In the genomic region with DNA sequence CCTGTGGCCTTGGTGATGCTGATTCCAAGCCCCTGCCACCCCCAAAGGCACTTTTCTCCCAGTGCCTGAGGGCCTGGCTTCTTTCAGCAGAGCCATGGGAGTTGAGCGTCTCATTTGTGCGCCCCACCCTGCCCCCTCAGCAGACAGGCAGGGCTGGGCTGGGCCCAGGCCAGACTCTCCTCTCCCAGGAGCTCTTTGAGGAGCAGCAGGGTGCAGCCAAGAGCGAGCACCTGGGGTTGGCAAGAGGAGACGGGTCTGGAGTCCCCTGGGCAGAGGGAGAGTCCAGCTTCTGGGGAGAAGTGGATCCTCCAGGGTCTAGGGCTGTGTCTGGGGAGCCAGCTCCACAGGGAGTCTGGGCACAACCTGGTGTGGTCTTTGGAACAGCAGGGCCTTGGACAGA, we compare ENCODE assay signal across 23 cellular contexts. TPM values are rescaled to one million over a fixed set of nuclear protein-coding genes. Genes with fewer than 3 reads are reported as not detected.
DNase-seq lines count a peak whose midpoint lies in the region; ATAC-seq, FAIRE-seq and TF ChIP-seq lines count a peak whose summit lies in the region.
"Had no signal": no experiment of that assay in that cellular context is flagged by ENCODE, and none has a peak within 500 bp of the region (broad histone marks: within the 10 kb centered on the region; RNA-seq: fewer than 3 reads in every experiment).

No MANE protein-coding gene starts in this region.

- no peak for ATAC-seq in activated naive CD8-positive, alpha-beta T cell treated with anti-CD3 and anti-CD28 coated beads, Interleukin-2, amount 10 ng/mL, durations not matched to agents 7 days and 5 days (ENCODE audit: low read depth)
- ATAC-seq in naive thymus-derived CD8-positive, alpha-beta T cell: no peak
- ATAC-seq in GM18511 (IDR thresholded peaks at IDR 0.05; ENCODE audit: unreplicated experiment): no peak
- ATAC-seq: HepG2 had no signal

- H4K8ac ChIP-seq in H1 (ENCODE audit: extremely low read depth, insufficient read depth, low read length): peak overlapping the region; percentile 57; the same call in 1 of the 2 replicates
- H4K8ac ChIP-seq in neuronal stem cell (ENCODE audit: low read depth, low read length): no peak overlapping the region

- no peaks in the 10 kb centered on the region for H3K36me3 Mint-ChIP-seq in activated naive CD8-positive, alpha-beta T cell treated with anti-CD3 and anti-CD28 coated beads, Interleukin-2, amount 10 ng/mL, durations not matched to agents 7 days and 5 days
- no peaks in the 10 kb centered on the region for H3K36me3 Mint-ChIP-seq in activated naive CD8-positive, alpha-beta T cell treated with anti-CD3 and anti-CD28 coated beads for 36 hours
- no peaks in the 10 kb centered on the region for H3K36me3 Mint-ChIP-seq in naive thymus-derived CD8-positive, alpha-beta T cell
- H3K36me3 Mint-ChIP-seq: CD4-positive, CD25-positive, alpha-beta regulatory T cell had no signal

- H3K9me3 ChIP-seq in H1 (ENCODE audit: insufficient read depth in 2 of 2, low read depth in 1 of 2, low read length in 1 of 2): no peaks in the 10 kb centered on the region
- no peaks in the 10 kb centered on the region for H3K9me3 ChIP-seq in neuronal stem cell (replicated peaks in 1 of 2; ENCODE audit: control insufficient read depth in 2 of 2, insufficient read depth in 1 of 2, low read depth in 1 of 2, low read length in 2 of 2)
- H3K9me3 ChIP-seq in tibial artery: no peaks in the 10 kb centered on the region
- H3K9me3 ChIP-seq: BE2C had no signal

- no peak overlapping the region for H2BK120ac ChIP-seq in H1 (replicated peaks; ENCODE audit: low read depth, low read length)
- no peak overlapping the region for H2BK120ac ChIP-seq in neuronal stem cell (ENCODE audit: low read depth, low read length)

- H3K56ac ChIP-seq in H1 (replicated peaks; ENCODE audit: insufficient read length, low read depth, low read length): no peak overlapping the region

- H4K91ac ChIP-seq in H1 (replicated peaks; ENCODE audit: insufficient read length, low read length) (no peak overlapping the region), neuronal stem cell (ENCODE audit: low read depth, low read length, poor library complexity) (no peak overlapping the region)

- no peak overlapping the region for H2BK5ac ChIP-seq in H1 (ENCODE audit: low read depth, low read length)
- H2BK5ac ChIP-seq in neuronal stem cell (ENCODE audit: low read length): no peak overlapping the region

- intact Hi-C loops in tibial artery (cut with DNase I; ENCODE audit: low total_unique reads): no loop called here

- no peak overlapping the region for H3K4me3 Mint-ChIP-seq in activated naive CD8-positive, alpha-beta T cell treated with anti-CD3 and anti-CD28 coated beads, Interleukin-2, amount 10 ng/mL, durations not matched to agents 7 days and 5 days
- H3K4me3 Mint-ChIP-seq in activated naive CD8-positive, alpha-beta T cell treated with anti-CD3 and anti-CD28 coated beads for 36 hours: no peak overlapping the region
- no peak overlapping the region for H3K4me3 Mint-ChIP-seq in naive thymus-derived CD8-positive, alpha-beta T cell
- H3K4me3 Mint-ChIP-seq: CD4-positive, CD25-positive, alpha-beta regulatory T cell had no signal

- CTCF ChIA-PET in H1 (lab: Charles Lee; ENCODE audit: partially characterized antibody): interaction anchor here (1.0 to 12.2 kb wide), 9 partner anchors 19 to 422 kb away, joined by 3 to 220 read pairs (median 6); partner anchors contain the start of gene NPPC

- no peak overlapping the region for H3K9ac ChIP-seq in H1 (replicated peaks in 1 of 4; ENCODE audit: extremely low read depth in 1 of 4, low read depth in 3 of 4, low read length in 3 of 4)
- no peak overlapping the region for H3K9ac ChIP-seq in neuronal stem cell (ENCODE audit: low read depth, low read length, poor library complexity)

- H3K79me1 ChIP-seq in H1 (ENCODE audit: low read depth, low read length) (no peaks in the 10 kb centered on the region), neuronal stem cell (ENCODE audit: low read depth, low read length) (no peaks in the 10 kb centered on the region)

- H4K20me1 ChIP-seq in H1 (replicated peaks in 1 of 2; ENCODE audit: control insufficient read depth in 1 of 2, insufficient read depth in 2 of 2, low read length in 2 of 2): peaks cover 0 to 2% of the 10 kb centered on the region in 2 experiments

- no peak for FAIRE-seq in H1 (lab: Jason Lieb, UNC)
- FAIRE-seq: GM19239, HepG2 had no signal

- no peak for TF ChIP-seq CTCF in H1 (IDR thresholded peaks at IDR 0.05; ENCODE audit: control extremely low read depth in 1 of 3, insufficient read depth in 1 of 3, low read depth in 1 of 3, low read length in 3 of 3)
- TF ChIP-seq CTCF in tibial artery (IDR thresholded peaks at IDR 0.05): no peak

- no peaks in the 10 kb centered on the region for H3K36me3 ChIP-seq in H1 (ENCODE audit: control insufficient read depth in 2 of 4, insufficient read depth in 4 of 4, low read length in 3 of 4)
- no peaks in the 10 kb centered on the region for H3K36me3 ChIP-seq in neuronal stem cell (replicated peaks in 1 of 2; ENCODE audit: control insufficient read depth in 2 of 2, insufficient read depth in 2 of 2, low read length in 2 of 2)
- no peaks in the 10 kb centered on the region for H3K36me3 ChIP-seq in tibial artery
- H3K36me3 ChIP-seq: BE2C had no signal

- H2BK20ac ChIP-seq in H1 (ENCODE audit: low read length): no peak overlapping the region

- H2BK12ac ChIP-seq in H1 (ENCODE audit: low read depth, low read length) (no peak overlapping the region), neuronal stem cell (ENCODE audit: low read length) (peak overlapping the region; percentile 18)

- no peak overlapping the region for H2AFZ ChIP-seq in H1 (ENCODE audit: low read length)
- no peak overlapping the region for H2AFZ ChIP-seq in neuronal stem cell (ENCODE audit: low read length)

- WGBS in H1 (ENCODE audit: extremely low coverage in 1 of 2, insufficient coverage in 1 of 2, insufficient read length in 1 of 2, insufficient replicate concordance in 2 of 2, low coverage in 1 of 2, low lambda C conversion rate in 2 of 2, missing lambda C conversion rate in 1 of 2), 2 experiments: 95% methylated on average over 2 of the region's 4 CpGs; no CpG with 5 or more reads in 1 of the 2 experiments
- WGBS in neuronal stem cell (ENCODE audit: extremely low coverage in 2 of 2, insufficient read length in 2 of 2, insufficient replicate concordance in 1 of 2), 2 donors: no CpG with 5 or more reads among the region's 4 CpGs

- no peak overlapping the region for H3K27ac Mint-ChIP-seq in activated naive CD8-positive, alpha-beta T cell treated with anti-CD3 and anti-CD28 coated beads, Interleukin-2, amount 10 ng/mL, durations not matched to agents 7 days and 5 days
- no peak overlapping the region for H3K27ac Mint-ChIP-seq in activated naive CD8-positive, alpha-beta T cell treated with anti-CD3 and anti-CD28 coated beads for 36 hours
- H3K27ac Mint-ChIP-seq in naive thymus-derived CD8-positive, alpha-beta T cell: no peak overlapping the region
- H3K27ac Mint-ChIP-seq: CD4-positive, CD25-positive, alpha-beta regulatory T cell had no signal

- H2BK15ac ChIP-seq in H1 (ENCODE audit: low read length) (no peak overlapping the region), neuronal stem cell (ENCODE audit: low read length) (peak overlapping the region; percentile 64)

- H3K4me3 ChIP-seq in H1 (ENCODE audit: extremely low read depth in 1 of 4, insufficient read depth in 2 of 4, low read depth in 3 of 4, low read length in 4 of 4) (no peak overlapping the region), neuronal stem cell (ENCODE audit: low read length in 2 of 2) (no peak overlapping the region), tibial artery (no peak overlapping the region)

- peaks cover 6% of the 10 kb centered on the region for H3K27me3 Mint-ChIP-seq in activated naive CD8-positive, alpha-beta T cell treated with anti-CD3 and anti-CD28 coated beads, Interleukin-2, amount 10 ng/mL, durations not matched to agents 7 days and 5 days
- H3K27me3 Mint-ChIP-seq in activated naive CD8-positive, alpha-beta T cell treated with anti-CD3 and anti-CD28 coated beads for 36 hours: peaks cover 5% of the 10 kb centered on the region
- H3K27me3 Mint-ChIP-seq in naive thymus-derived CD8-positive, alpha-beta T cell: peaks cover 0 to 9% (median 2%) of the 10 kb centered on the region in 5 donors

- peaks cover 14% of the 10 kb centered on the region for H3K4me1 Mint-ChIP-seq in activated naive CD8-positive, alpha-beta T cell treated with anti-CD3 and anti-CD28 coated beads, Interleukin-2, amount 10 ng/mL, durations not matched to agents 7 days and 5 days
- H3K4me1 Mint-ChIP-seq in activated naive CD8-positive, alpha-beta T cell treated with anti-CD3 and anti-CD28 coated beads for 36 hours: peaks cover 8% of the 10 kb centered on the region
- peaks cover 0 to 7% (median 5%) of the 10 kb centered on the region in 4 donors for H3K4me1 Mint-ChIP-seq in naive thymus-derived CD8-positive, alpha-beta T cell

- H3K4me2 ChIP-seq in H1 (ENCODE audit: insufficient read depth in 1 of 2, low read depth in 2 of 2, low read length in 2 of 2): no peak overlapping the region
- H3K4me2 ChIP-seq in neuronal stem cell (ENCODE audit: insufficient read depth, low read length, poor library complexity, severe bottlenecking): no peak overlapping the region

- DNase-seq in activated naive CD8-positive, alpha-beta T cell treated with anti-CD3 and anti-CD28 coated beads, Interleukin-2, amount 10 ng/mL, durations not matched to agents 7 days and 5 days: peak; percentile 23
- no peak for DNase-seq in activated naive CD8-positive, alpha-beta T cell treated with anti-CD3 and anti-CD28 coated beads for 36 hours
- no peak for DNase-seq in H1 (ENCODE audit: low read depth in 1 of 2, low spot score in 2 of 2)
- DNase-seq in neuronal stem cell (ENCODE audit: low spot score): no peak
- DNase-seq in tibial artery: peak; percentile 14 to 44
- no peak for DNase-seq in naive thymus-derived CD8-positive, alpha-beta T cell
- DNase-seq in HT-29 (ENCODE audit: low spot score): no peak
- DNase-seq: BE2C; CD4-positive, CD25-positive, alpha-beta regulatory T cell; COR-L47; GF-D8; GOT3; KG1; NCI-H1105 treated with DMSO at 0.1 percent for 48 hours; NCI-H1694; NCI-H2081 treated with DMSO at 0.1 percent for 48 hours; NCI-H748 treated with DMSO at 0.1 percent for 48 hours; OCI-M1 had no signal

- POLR2A ChIA-PET in activated naive CD8-positive, alpha-beta T cell treated with anti-CD3 and anti-CD28 coated beads, Interleukin-2, amount 10 ng/mL, durations not matched to agents 7 days and 5 days (lab: Charles Lee): no interaction called here
- POLR2A ChIA-PET in H1 (lab: Charles Lee; ENCODE audit: partially characterized antibody): interaction anchor here (1.1 kb wide), 1 partner anchor 237 kb away, joined by 3 read pairs; no protein-coding TSS in a partner anchor
- POLR2A ChIA-PET in naive thymus-derived CD8-positive, alpha-beta T cell (lab: Charles Lee): no interaction called here

- TF ChIP-seq POLR2A in H1 (IDR thresholded peaks at IDR 0.05; ENCODE audit: control extremely low read depth in 1 of 2, low read depth in 2 of 2, low read length in 2 of 2): no peak

- H3K27me3 ChIP-seq in H1 (replicated peaks in 1 of 4; ENCODE audit: control insufficient read depth in 3 of 4, extremely low read depth in 1 of 4, insufficient read depth in 3 of 4, low read length in 3 of 4) (no peaks in the 10 kb centered on the region), neuronal stem cell (ENCODE audit: control insufficient read depth in 3 of 3, insufficient read depth in 3 of 3, low read depth in 1 of 3, low read length in 3 of 3) (peaks cover 0 to 26% (median 2%) of the 10 kb centered on the region in 3 experiments), tibial artery (peaks cover 0 to 11% of the 10 kb centered on the region in 2 donors)
- H3K27me3 ChIP-seq: BE2C had no signal

- H3K4me1 ChIP-seq in H1 (replicated peaks in 1 of 4; ENCODE audit: control insufficient read depth in 3 of 4, insufficient read depth in 4 of 4, low read length in 3 of 4): peaks cover 0 to 8% (median 2%) of the 10 kb centered on the region in 4 experiments; a peak in 5 of 7 replicates
- H3K4me1 ChIP-seq in neuronal stem cell (ENCODE audit: control insufficient read depth in 2 of 2, insufficient read depth in 1 of 2, low read depth in 1 of 2, low read length in 2 of 2): peaks cover 0 to 3% of the 10 kb centered on the region in 2 donors
- H3K4me1 ChIP-seq in tibial artery: no peaks in the 10 kb centered on the region
- H3K4me1 ChIP-seq: BE2C had no signal

- H4K5ac ChIP-seq in H1 (ENCODE audit: insufficient read length, low read depth, low read length): peak overlapping the region; percentile 12

- H3K27ac ChIP-seq in H1 (ENCODE audit: low read depth, low read length): no peak overlapping the region
- no peak overlapping the region for H3K27ac ChIP-seq in neuronal stem cell (replicated peaks; ENCODE audit: low read length)
- no peak overlapping the region for H3K27ac ChIP-seq in tibial artery

- TF ChIP-seq EP300 in H1 (IDR thresholded peaks at IDR 0.05; ENCODE audit: borderline replicate concordance in 1 of 2, low read depth in 2 of 2, low read length in 2 of 2): no peak

- H3K23ac ChIP-seq in H1 (ENCODE audit: insufficient read length) (no peak overlapping the region), neuronal stem cell (ENCODE audit: low read depth, low read length, poor library complexity) (no peak overlapping the region)

- no peak overlapping the region for H3K18ac ChIP-seq in H1 (ENCODE audit: extremely low read depth, low read length)
- peak overlapping the region; percentile 16 for H3K18ac ChIP-seq in neuronal stem cell (ENCODE audit: low read length)

- H3K23me2 ChIP-seq in H1 (ENCODE audit: low read depth, low read length): no peaks in the 10 kb centered on the region

- no peak overlapping the region for H2AK5ac ChIP-seq in H1 (ENCODE audit: low read depth, low read length)
- peak overlapping the region; percentile 15 for H2AK5ac ChIP-seq in neuronal stem cell (ENCODE audit: low read depth, low read length)

- H3K14ac ChIP-seq in H1 (ENCODE audit: insufficient read length) (no peak overlapping the region), neuronal stem cell (ENCODE audit: low read length) (no peak overlapping the region)

- no peak for TF ChIP-seq RAD21 in H1 (IDR thresholded peaks at IDR 0.05 in 1 of 2, conservative IDR thresholded peaks at IDR 0.05 in 1 of 2; ENCODE audit: low read depth in 2 of 2, low read length in 2 of 2)

- H3K4ac ChIP-seq in H1 (replicated peaks; ENCODE audit: insufficient read length, low read depth, low read length): no peak overlapping the region
- H3K4ac ChIP-seq in neuronal stem cell (ENCODE audit: low read length): no peak overlapping the region

- no peaks in the 10 kb centered on the region for H3K79me2 ChIP-seq in H1 (ENCODE audit: control insufficient read depth in 1 of 2, insufficient read depth in 2 of 2, low read length in 2 of 2)

- H3K9me3 Mint-ChIP-seq in activated naive CD8-positive, alpha-beta T cell treated with anti-CD3 and anti-CD28 coated beads, Interleukin-2, amount 10 ng/mL, durations not matched to agents 7 days and 5 days: no peaks in the 10 kb centered on the region
- no peaks in the 10 kb centered on the region for H3K9me3 Mint-ChIP-seq in activated naive CD8-positive, alpha-beta T cell treated with anti-CD3 and anti-CD28 coated beads for 36 hours
- H3K9me3 Mint-ChIP-seq in naive thymus-derived CD8-positive, alpha-beta T cell: no peaks in the 10 kb centered on the region

RNA-seq across cellular contexts. Expression of gene NPPC, which starts 21.2 kb away (rescaled TPM):
- under 1 TPM; 0.40 to 0.89 TPM for total RNA-seq in activated naive CD8-positive, alpha-beta T cell treated with anti-CD3 and anti-CD28 coated beads, Interleukin-2, amount 10 ng/mL, durations not matched to agents 7 days and 5 days
- 1 to 10 TPM in 1 of 2 experiments, under 1 TPM in 1; 0.48 to 1.1 TPM for total RNA-seq in activated naive CD8-positive, alpha-beta T cell treated with anti-CD3 and anti-CD28 coated beads for 36 hours
- 2.1 and 4.7 TPM in 2 replicates for total RNA-seq in H1 (2021; fragmentation: NEBNext Ultra II Directional; extraction: Animal tissue kit (Norgen Biotek cat#: 25700))
- polyA plus RNA-seq in H1 (2011; rRNA removed): 1.3 TPM in 2 replicates
- 2.0 TPM for polyA plus RNA-seq in H1 (2011; cell fraction: cytosol; rRNA removed)
- polyA plus RNA-seq in H1 (2011; cell fraction: nucleus; rRNA removed): 1.5 TPM
- 0.80 to 1.2 TPM (median 0.91 TPM) in 4 replicates for polyA plus RNA-seq in H1 (2012, experiment 1 of 2)
- polyA plus RNA-seq in H1 (2012, experiment 2 of 2): 2.6 TPM
- polyA plus RNA-seq in H1 (2013, experiment 1 of 2): 1.6 TPM
- 1.9 TPM for polyA plus RNA-seq in H1 (2013, experiment 2 of 2)
- 0.17 and 0.47 TPM in 2 replicates for polyA minus RNA-seq in H1 (2011; rRNA and poly(A)+ RNA removed)
- 4.1 TPM for polyA minus RNA-seq in H1 (2011; cell fraction: cytosol; rRNA and poly(A)+ RNA removed)
- 6.3 TPM for polyA minus RNA-seq in H1 (2011; cell fraction: nucleus; rRNA and poly(A)+ RNA removed)
- 0.32 TPM for polyA plus RNA-seq in neuronal stem cell (2013, experiment 1 of 2)
- polyA plus RNA-seq in neuronal stem cell (2013, experiment 2 of 2): 0.35 TPM
- total RNA-seq in naive thymus-derived CD8-positive, alpha-beta T cell: not detected
- polyA plus RNA-seq in naive thymus-derived CD8-positive, alpha-beta T cell: under 1 TPM in 1 of 3 donors, not detected in 2; 0.27 TPM
- not detected in 2 replicates for total RNA-seq in HT-29 (2014; rRNA removed; shearing (Covaris generic))
- total RNA-seq: CD4-positive, CD25-positive, alpha-beta regulatory T cell; NCI-H460; RPMI7951 had no signal
- polyA plus RNA-seq: CD4-positive, CD25-positive, alpha-beta regulatory T cell; HepG2 had no signal

RNA-seq across cellular contexts. Expression of gene DIS3L2, which starts 56.5 kb away (rescaled TPM):
- total RNA-seq in activated naive CD8-positive, alpha-beta T cell treated with anti-CD3 and anti-CD28 coated beads, Interleukin-2, amount 10 ng/mL, durations not matched to agents 7 days and 5 days: 10 to 100 TPM; 39.8 to 39.9 TPM
- total RNA-seq in activated naive CD8-positive, alpha-beta T cell treated with anti-CD3 and anti-CD28 coated beads for 36 hours: 10 to 100 TPM; 25.7 to 30.9 TPM
- 21.6 and 26.8 TPM in 2 replicates for total RNA-seq in H1 (2021; fragmentation: NEBNext Ultra II Directional; extraction: Animal tissue kit (Norgen Biotek cat#: 25700))
- 11.5 and 19.0 TPM in 2 replicates for polyA plus RNA-seq in H1 (2011; rRNA removed)
- 10.1 TPM for polyA plus RNA-seq in H1 (2011; cell fraction: cytosol; rRNA removed)
- 44.2 TPM for polyA plus RNA-seq in H1 (2011; cell fraction: nucleus; rRNA removed)
- polyA plus RNA-seq in H1 (2012, experiment 1 of 2): 16.7 to 23.4 TPM (median 19.8 TPM) in 4 replicates
- polyA plus RNA-seq in H1 (2012, experiment 2 of 2): 7.2 TPM
- 14.0 TPM for polyA plus RNA-seq in H1 (2013, experiment 1 of 2)
- 13.3 TPM for polyA plus RNA-seq in H1 (2013, experiment 2 of 2)
- polyA minus RNA-seq in H1 (2011; rRNA and poly(A)+ RNA removed): 10.6 and 13.7 TPM in 2 replicates
- polyA minus RNA-seq in H1 (2011; cell fraction: cytosol; rRNA and poly(A)+ RNA removed): 7.4 TPM
- polyA minus RNA-seq in H1 (2011; cell fraction: nucleus; rRNA and poly(A)+ RNA removed): 31.5 TPM
- 17.7 TPM for polyA plus RNA-seq in neuronal stem cell (2013, experiment 1 of 2)
- 18.0 TPM for polyA plus RNA-seq in neuronal stem cell (2013, experiment 2 of 2)
- 10 to 100 TPM; 59.0 to 59.1 TPM for total RNA-seq in naive thymus-derived CD8-positive, alpha-beta T cell
- 10 to 100 TPM; 12.5 to 17.2 (median 16.4) TPM for polyA plus RNA-seq in naive thymus-derived CD8-positive, alpha-beta T cell
- 24.3 and 29.4 TPM in 2 replicates for total RNA-seq in HT-29 (2014; rRNA removed; shearing (Covaris generic))

Comparison
In these comparisons a context has a peak if more than half of its experiments do, and no peak if none do; other contexts are left out.
1. DNase-seq: peak in activated naive CD8-positive, alpha-beta T cell treated with anti-CD3 and anti-CD28 coated beads, Interleukin-2, amount 10 ng/mL, durations not matched to agents 7 days and 5 days (single experiment) and tibial artery (2 of 2); none in activated naive CD8-positive, alpha-beta T cell treated with anti-CD3 and anti-CD28 coated beads for 36 hours (single experiment), H1 (0 of 2), neuronal stem cell (single experiment), naive thymus-derived CD8-positive, alpha-beta T cell (0 of 10) and HT-29 (single experiment).